ENCODE assay signal across 24 cellular contexts in genomic region chr3:173403376-173403775, GRCh38.
A peak's percentile ranks its signal among the peaks of the same experiment; 100 is the strongest.
DNase-seq lines count a peak whose midpoint lies in the region; ATAC-seq, FAIRE-seq and TF ChIP-seq lines count a peak whose summit lies in the region.
"Had no signal": no experiment of that assay in that cellular context is flagged by ENCODE, and none has a peak within 500 bp of the region (broad histone marks: within the 10 kb centered on the region; RNA-seq: fewer than 3 reads in every experiment).

No MANE protein-coding gene starts in this region.

- DNase-seq in COLO829 (ENCODE audit: low spot score): peak; percentile 74
- peak; percentile 52 for DNase-seq in NCI-H446 treated with DMSO at 0.1 percent for 48 hours (lab: John Stamatoyannopoulos, UW)
- DNase-seq in epidermal melanocyte (ENCODE audit: insufficient read length, low spot score): peak; percentile 25
- peak; percentile 57 for DNase-seq in inferior parietal cortex (ENCODE audit: extremely low spot score)
- DNase-seq in D721Med (ENCODE audit: insufficient read length, low spot score): no peak
- no peak for DNase-seq in stimulated activated CD4-positive, alpha-beta T cell treated with anti-CD3 and anti-CD28 coated beads, Interleukin-4, amount 100 ng/mL, for 4 hours
- DNase-seq in stimulated activated CD4-positive, alpha-beta T cell treated with anti-CD3 and anti-CD28 coated beads, Interleukin-4, amount 100 ng/mL, for 24 hours: no peak
- DNase-seq: activated CD4-positive, alpha-beta T cell treated with anti-CD3 and anti-CD28 coated beads for 48 hours; activated CD8-positive, alpha-beta memory T cell treated with anti-CD3 and anti-CD28 coated beads for 24 hours; activated naive CD4-positive, alpha-beta T cell treated with anti-CD3 and anti-CD28 coated beads, Interleukin-2, amount 50 U/mL, for 16 hours; activated T-cell treated with anti-CD3 and anti-CD28 coated beads for 4 hours; H9; Kasumi-1; mesenchymal stem cell; MV-4-11; NCI-H1436 treated with DMSO at 0.1 percent for 48 hours; pancreas; small intestine; stimulated activated CD8-positive, alpha-beta memory T cell treated with anti-CD3 and anti-CD28 coated beads, Interleukin-4, amount 100 ng/mL, for 48 hours; stimulated activated naive CD8-positive, alpha-beta T cell treated with anti-CD3 and anti-CD28 coated beads, Interleukin-15, amount 100 ng/mL, for 72 hours; tibial artery had no signal

- no peak for ATAC-seq in HG03432 (IDR thresholded peaks at IDR 0.05; ENCODE audit: unreplicated experiment)
- ATAC-seq: left lobe of liver; pancreas; stimulated activated naive CD8-positive, alpha-beta T cell treated with anti-CD3 and anti-CD28 coated beads, Interleukin-15, amount 100 ng/mL, for 72 hours had no signal

- no peak for TF ChIP-seq CTCF in D721Med (IDR thresholded peaks at IDR 0.05; ENCODE audit: insufficient read depth, missing control alignments)

- FAIRE-seq in D721Med (lab: Jason Lieb, UNC): no peak
- FAIRE-seq: GM12891, pancreas, small intestine had no signal

Comparison
In these comparisons a context has a peak if more than half of its experiments do, and no peak if none do; other contexts are left out.
1. DNase-seq: peak in COLO829 (single experiment), NCI-H446 treated with DMSO at 0.1 percent for 48 hours (single experiment), epidermal melanocyte (single experiment) and inferior parietal cortex (single experiment); none in D721Med (single experiment), stimulated activated CD4-positive, alpha-beta T cell treated with anti-CD3 and anti-CD28 coated beads, Interleukin-4, amount 100 ng/mL, for 4 hours (0 of 2) and stimulated activated CD4-positive, alpha-beta T cell treated with anti-CD3 and anti-CD28 coated beads, Interleukin-4, amount 100 ng/mL, for 24 hours (single experiment).